Comparison of ENCODE assay signal across 1 cellular context in genomic region chr3:185401319-185401955, GRCh38.
TF ChIP-seq lines count a peak whose summit lies in the region.

No MANE protein-coding gene starts in this region.

TF ChIP-seq in SK-N-SH, 30 proteins besides CTCF, POLR2A, EP300 and RAD21 (continued from another document):
- TF ChIP-seq IRF3 (IDR thresholded peaks at IDR 0.05; ENCODE audit: low read depth, low read length) (no peak), TCF12 (IDR thresholded peaks at IDR 0.05) (no peak)
